Comparison of ENCODE assay signal across 8 cellular contexts in genomic region chr2:72862239-72862988, GRCh38. TPM values are rescaled to one million over a fixed set of nuclear protein-coding genes. Genes with fewer than 3 reads are reported as not detected.
DNase-seq lines count a peak whose midpoint lies in the region; ATAC-seq and TF ChIP-seq lines count a peak whose summit lies in the region.

No MANE protein-coding gene starts in this region.

- H3K27me3 ChIP-seq in BJ (ENCODE audit: control insufficient read depth, insufficient read depth, low read length), result peaks cover 9% of the 10 kb centered on the region

- POLR2A ChIA-PET in BJ (lab: Charles Lee), result no interaction called here
- POLR2A ChIA-PET in activated CD4-positive, alpha-beta T cell treated with anti-CD3 and anti-CD28 coated beads for 36 hours (lab: Charles Lee), result no interaction called here

- TF ChIP-seq CTCF in BJ (IDR thresholded peaks at IDR 0.05; ENCODE audit: insufficient read depth, low read depth, low read length) (peak; percentile 100), choroid plexus epithelial cell (conservative IDR thresholded peaks at IDR 0.05; ENCODE audit: low read depth, low read length) (peak; percentile 99)

- no peaks in the 10 kb centered on the region for H3K36me3 ChIP-seq in BJ (ENCODE audit: control insufficient read depth, insufficient read depth, low read length)

- H3K27ac Mint-ChIP-seq in activated CD4-positive, alpha-beta T cell treated with anti-CD3 and anti-CD28 coated beads for 36 hours, result peak overlapping the region; percentile 2

- no peaks in the 10 kb centered on the region for H3K9me3 Mint-ChIP-seq in activated CD4-positive, alpha-beta T cell treated with anti-CD3 and anti-CD28 coated beads for 36 hours (ENCODE audit: low read depth)

- peaks cover 10% of the 10 kb centered on the region for H3K4me1 Mint-ChIP-seq in activated CD4-positive, alpha-beta T cell treated with anti-CD3 and anti-CD28 coated beads for 36 hours

- CTCF ChIA-PET in BJ (lab: Yijun Ruan, JAX), result interaction anchor here (0.6 to 7.3 kb wide), 52 partner anchors 8 to 1628 kb away, joined by 3 to 100 read pairs (median 4); partner anchors contain the start of gene SPR
- CTCF ChIA-PET in activated CD4-positive, alpha-beta T cell treated with anti-CD3 and anti-CD28 coated beads for 36 hours (lab: Charles Lee), result interaction anchor here (0.6 to 5.2 kb wide), 32 partner anchors 9 to 1012 kb away, joined by 3 to 42 read pairs (median 4); partner anchors contain the start of genes EMX1 and SPR

- DNase-seq in BJ (ENCODE audit: low read depth) (no peak), GM19238 (ENCODE audit: insufficient read length, low spot score) (peak; percentile 75), NCI-H446 treated with DMSO at 0.1 percent for 48 hours (lab: John Stamatoyannopoulos, UW) (peak; percentile 60), choroid plexus epithelial cell (ENCODE audit: low read depth) (peak; percentile 93), left colon (peak; percentile 79 to 91)
- DNase-seq in activated CD4-positive, alpha-beta T cell treated with anti-CD3 and anti-CD28 coated beads for 36 hours, result peak; percentile 93
- peak; percentile 91 to 92 for DNase-seq in stimulated activated CD4-positive, alpha-beta T cell treated with anti-CD3 and anti-CD28 coated beads, Interleukin-2, amount 100 ng/mL, for 24 hours

- peak overlapping the region; percentile 14; the same call in 1 of the 2 replicates for H3K4me3 ChIP-seq in BJ (ENCODE audit: low read depth, low read length)
- peak overlapping the region; percentile 42 for H3K4me3 ChIP-seq in choroid plexus epithelial cell (ENCODE audit: low read depth, low read length)

- intact Hi-C loops in activated CD4-positive, alpha-beta T cell treated with anti-CD3 and anti-CD28 coated beads for 36 hours (cut with DNase I, micrococcal nuclease), result loop anchor here (1.0 to 5.0 kb wide), 6 partner anchors 35 to 715 kb away; partner anchors contain the start of genes CYP26B1 (in 1 of the 2), EMX1 (in 1 of the 2) and EXOC6B (in 1 of the 2)
- intact Hi-C loops in left colon (cut with DNase I, micrococcal nuclease), result loop anchor here in 1 of 2 donors (10.0 kb wide), 1 partner anchor 88 kb away; no protein-coding TSS in a partner anchor

- ATAC-seq in HG03378 (IDR thresholded peaks at IDR 0.05; ENCODE audit: unreplicated experiment) (peak; percentile 81), left colon (peak; percentile 98)
- ATAC-seq in activated CD4-positive, alpha-beta T cell treated with anti-CD3 and anti-CD28 coated beads for 36 hours, result peak; percentile 92

- H3K36me3 Mint-ChIP-seq in activated CD4-positive, alpha-beta T cell treated with anti-CD3 and anti-CD28 coated beads for 36 hours (ENCODE audit: low read depth), result no peaks in the 10 kb centered on the region

- peak overlapping the region; percentile 36 for H3K4me3 Mint-ChIP-seq in activated CD4-positive, alpha-beta T cell treated with anti-CD3 and anti-CD28 coated beads for 36 hours

- peaks cover 50% of the 10 kb centered on the region for H3K27me3 Mint-ChIP-seq in activated CD4-positive, alpha-beta T cell treated with anti-CD3 and anti-CD28 coated beads for 36 hours

RNA-seq across cellular contexts. Expression of gene SPR, which starts 24.8 kb away (rescaled TPM):
- polyA plus RNA-seq in BJ (2011; rRNA removed), result 14.9 and 22.9 TPM in 2 replicates
- polyA minus RNA-seq in BJ (2011; rRNA and poly(A)+ RNA removed), result 4.9 and 5.8 TPM in 2 replicates
- total RNA-seq in activated CD4-positive, alpha-beta T cell treated with anti-CD3 and anti-CD28 coated beads for 36 hours, result 1 to 10 TPM; 7.3 to 9.8 TPM
- total RNA-seq in left colon, result 10 to 100 TPM; 77.8 to 81.9 TPM

RNA-seq across cellular contexts. Expression of gene EXOC6B, which starts 36.6 kb away (rescaled TPM):
- 15.5 and 19.5 TPM in 2 replicates for polyA plus RNA-seq in BJ (2011; rRNA removed)
- polyA minus RNA-seq in BJ (2011; rRNA and poly(A)+ RNA removed), result 26.1 and 44.4 TPM in 2 replicates
- total RNA-seq in activated CD4-positive, alpha-beta T cell treated with anti-CD3 and anti-CD28 coated beads for 36 hours, result 1 to 10 TPM; 7.0 to 9.0 TPM
- total RNA-seq in left colon, result 10 to 100 TPM; 23.9 to 37.6 TPM

RNA-seq across cellular contexts. Expression of gene EMX1, which starts 54.9 kb away (rescaled TPM):
- not detected in 2 replicates for polyA plus RNA-seq in BJ (2011; rRNA removed)
- polyA minus RNA-seq in BJ (2011; rRNA and poly(A)+ RNA removed), result not detected in 2 replicates
- total RNA-seq in activated CD4-positive, alpha-beta T cell treated with anti-CD3 and anti-CD28 coated beads for 36 hours, result not detected
- 1 to 10 TPM; 1.5 to 2.2 TPM for total RNA-seq in left colon

Comparison
In these comparisons a context has a peak if more than half of its experiments do, and no peak if none do; other contexts are left out.
1. RNA of gene SPR, which starts 24.8 kb away (total RNA-seq): 77.8 to 81.9 TPM in left colon; 7.3 to 9.8 TPM in activated CD4-positive, alpha-beta T cell treated with anti-CD3 and anti-CD28 coated beads for 36 hours; every median in the first group is over 4 times any median in the second.
2. Peak in every context shown above with its lines, with median percentiles within 50 percentile points of each other: ATAC-seq.